8 cellular contexts compared by ENCODE assay signal in genomic region chr4:680565-680930, GRCh38. TPM values are rescaled to one million over a fixed set of nuclear protein-coding genes. Genes with fewer than 3 reads are reported as not detected.
DNase-seq lines count a peak whose midpoint lies in the region; ATAC-seq and TF ChIP-seq lines count a peak whose summit lies in the region.

No MANE protein-coding gene starts in this region.

- no peak for TF ChIP-seq CTCF in GM13976 (IDR thresholded peaks at IDR 0.05; ENCODE audit: borderline replicate concordance, control extremely low read depth, extremely low read depth, insufficient read depth, missing control alignments)
- no peak for TF ChIP-seq CTCF in WI38 (IDR thresholded peaks at IDR 0.05; ENCODE audit: low read depth, low read length)

- in situ Hi-C loops in GM13976 (cut with MboI; ENCODE audit: low sequenced_read_pairs, unreplicated experiment) = no loop called here

- DNase-seq in GM13976 (ENCODE audit: low spot score) (peak; percentile 79), left ventricle myocardium superior (peak; percentile 42), NCI-H774 (lab: John Stamatoyannopoulos, UW) (no peak), midbrain (lab: John Stamatoyannopoulos, UW) (no peak), RPMI8226 (no peak), amniotic stem cell (lab: John Stamatoyannopoulos, UW) (no peak)

- H3K4me1 Mint-ChIP-seq in stimulated activated memory B cell treated with anti-CD40 and anti-IgM and Interleukin-4, amounts not matched to agents 10 μg/mL and 1 μg/mL and 100 μg/mL, for 72 hours = peaks cover 61% of the 10 kb centered on the region

- H3K4me3 Mint-ChIP-seq in stimulated activated memory B cell treated with anti-CD40 and anti-IgM and Interleukin-4, amounts not matched to agents 10 μg/mL and 1 μg/mL and 100 μg/mL, for 72 hours = peak overlapping the region; percentile 74

- H3K4me3 ChIP-seq in WI38 (ENCODE audit: low read depth, low read length) = peak overlapping the region; percentile 46

- no peaks in the 10 kb centered on the region for H3K36me3 Mint-ChIP-seq in stimulated activated memory B cell treated with anti-CD40 and anti-IgM and Interleukin-4, amounts not matched to agents 10 μg/mL and 1 μg/mL and 100 μg/mL, for 72 hours

- intact Hi-C loops in left ventricle myocardium superior (cut with micrococcal nuclease) = no loop called here

- no peaks in the 10 kb centered on the region for H3K9me3 Mint-ChIP-seq in stimulated activated memory B cell treated with anti-CD40 and anti-IgM and Interleukin-4, amounts not matched to agents 10 μg/mL and 1 μg/mL and 100 μg/mL, for 72 hours

- no peak for ATAC-seq in left ventricle myocardium superior
- peak; percentile 1 for ATAC-seq in stimulated activated memory B cell treated with anti-CD40 and anti-IgM and Interleukin-4, amounts not matched to agents 10 μg/mL and 1 μg/mL and 100 μg/mL, for 72 hours

- peaks cover 27% of the 10 kb centered on the region for H3K27me3 Mint-ChIP-seq in stimulated activated memory B cell treated with anti-CD40 and anti-IgM and Interleukin-4, amounts not matched to agents 10 μg/mL and 1 μg/mL and 100 μg/mL, for 72 hours

- peak overlapping the region; percentile 71 for H3K27ac Mint-ChIP-seq in stimulated activated memory B cell treated with anti-CD40 and anti-IgM and Interleukin-4, amounts not matched to agents 10 μg/mL and 1 μg/mL and 100 μg/mL, for 72 hours

RNA-seq across cellular contexts. Expression of gene MYL5, which starts 6.2 kb away (rescaled TPM):
- total RNA-seq in left ventricle myocardium superior = 2.7 TPM

RNA-seq across cellular contexts. Expression of gene ATP5ME, which starts 6.5 kb away (rescaled TPM):
- total RNA-seq in left ventricle myocardium superior = 1,128 TPM

RNA-seq across cellular contexts. Expression of gene SLC49A3, which starts 8.4 kb away (rescaled TPM):
- 12.6 TPM for total RNA-seq in left ventricle myocardium superior

RNA-seq across cellular contexts. Expression of gene PCGF3, which starts 25.1 kb away (rescaled TPM):
- total RNA-seq in left ventricle myocardium superior = 20.9 TPM

RNA-seq across cellular contexts. Expression of gene PDE6B, which starts 55.2 kb away (rescaled TPM):
- 2.1 TPM for total RNA-seq in left ventricle myocardium superior

Comparison
In these comparisons a context has a peak if more than half of its experiments do, and no peak if none do; other contexts are left out.
1. DNase-seq: peak in GM13976 (single experiment) and left ventricle myocardium superior (single experiment); none in NCI-H774 (single experiment), midbrain (single experiment), RPMI8226 (single experiment) and amniotic stem cell (single experiment).